ENCODE assay signal across 28 cellular contexts in genomic region chr18:13108330-13108729, GRCh38.
"Had no signal": no experiment of that assay in that cellular context is flagged by ENCODE, and none has a peak within 500 bp of the region (broad histone marks: within the 10 kb centered on the region; RNA-seq: fewer than 3 reads in every experiment).

No MANE protein-coding gene starts in this region.

- H3K27me3 Mint-ChIP-seq: naive thymus-derived CD8-positive, alpha-beta T cell; stimulated activated memory B cell treated with anti-CD40 and anti-IgM and Interleukin-4, amounts not matched to agents 10 μg/mL and 1 μg/mL and 100 μg/mL, for 72 hours; stimulated activated naive CD8-positive, alpha-beta T cell treated with anti-CD3 and anti-CD28 coated beads, Interleukin-15, amount 100 ng/mL, for 72 hours; type B pancreatic cell had no signal

- H3K9me3 ChIP-seq: left lung, lower lobe of right lung, pancreas, prostate gland, spleen, tibial nerve, uterus had no signal

- H3K4me1 ChIP-seq: left lung, lower lobe of right lung, pancreas, prostate gland, spleen, tibial nerve, uterus had no signal

- H3K27ac ChIP-seq: left lung, lower lobe of right lung, pancreas, prostate gland, skin epidermis, spleen, tibial nerve, uterus had no signal

- ATAC-seq: left colon; left lung; lower lobe of right lung; naive thymus-derived CD8-positive, alpha-beta T cell; pancreas; right cardiac atrium; sciatic nerve; stimulated activated memory B cell treated with anti-CD40 and anti-IgM and Interleukin-4, amounts not matched to agents 10 μg/mL and 1 μg/mL and 100 μg/mL, for 72 hours; stimulated activated naive CD8-positive, alpha-beta T cell treated with anti-CD3 and anti-CD28 coated beads, Interleukin-15, amount 100 ng/mL, for 72 hours had no signal

- H3K9me3 Mint-ChIP-seq: type B pancreatic cell had no signal

- H3K4me3 Mint-ChIP-seq: immature natural killer cell; naive thymus-derived CD8-positive, alpha-beta T cell; nephron; neural crest cell; stimulated activated memory B cell treated with anti-CD40 and anti-IgM and Interleukin-4, amounts not matched to agents 10 μg/mL and 1 μg/mL and 100 μg/mL, for 72 hours; stimulated activated naive CD8-positive, alpha-beta T cell treated with anti-CD3 and anti-CD28 coated beads, Interleukin-15, amount 100 ng/mL, for 72 hours; type B pancreatic cell had no signal

- DNase-seq: immature natural killer cell; kidney; left colon; left lung; lower lobe of right lung; mammary epithelial cell; mesenchymal stem cell; naive thymus-derived CD8-positive, alpha-beta T cell; nucleus accumbens; pancreas; posterior cingulate gyrus; retina; right cardiac atrium; spleen; stimulated activated CD4-positive, alpha-beta T cell treated with anti-CD3 and anti-CD28 coated beads, Interleukin-4, amount 100 ng/mL, for 24 hours; stimulated activated naive CD4-positive, alpha-beta T cell treated with Interleukin-2 at 50 U/mL for 16 hours; stimulated activated naive CD8-positive, alpha-beta T cell treated with anti-CD3 and anti-CD28 coated beads, Interleukin-15, amount 100 ng/mL, for 72 hours; substantia nigra; uterus had no signal

- H3K27ac Mint-ChIP-seq: nephron; stimulated activated memory B cell treated with anti-CD40 and anti-IgM and Interleukin-4, amounts not matched to agents 10 μg/mL and 1 μg/mL and 100 μg/mL, for 72 hours; type B pancreatic cell had no signal

- H3K4me1 Mint-ChIP-seq: nephron; stimulated activated memory B cell treated with anti-CD40 and anti-IgM and Interleukin-4, amounts not matched to agents 10 μg/mL and 1 μg/mL and 100 μg/mL, for 72 hours; stimulated activated naive CD8-positive, alpha-beta T cell treated with anti-CD3 and anti-CD28 coated beads, Interleukin-15, amount 100 ng/mL, for 72 hours had no signal

- H3K4me3 ChIP-seq: left lung, lower lobe of right lung, pancreas, prostate gland, skin epidermis, spleen, tibial nerve, uterus had no signal

- H3K27me3 ChIP-seq: left lung, pancreas, spleen, tibial nerve, uterus had no signal

- FAIRE-seq: islet of Langerhans, kidney, pancreas had no signal

- H3K36me3 ChIP-seq: uterus had no signal
